ENCODE assay signal across 27 cellular contexts in genomic region chr1:221756830-221757551, GRCh38. TPM values are rescaled to one million over a fixed set of nuclear protein-coding genes. Genes with fewer than 3 reads are reported as not detected.
DNase-seq lines count a peak whose midpoint lies in the region; ATAC-seq lines count a peak whose summit lies in the region.
"Had no signal": no experiment of that assay in that cellular context is flagged by ENCODE, and none has a peak within 500 bp of the region (broad histone marks: within the 10 kb centered on the region; RNA-seq: fewer than 3 reads in every experiment).

No MANE protein-coding gene starts in this region.

- H3K27me3 Mint-ChIP-seq in stimulated activated naive CD8-positive, alpha-beta T cell treated with anti-CD3 and anti-CD28 coated beads, Interleukin-15, Interleukin-2, amounts not matched to agents 100 ng/mL and 50 ng/mL, for 24 hours = no peaks in the 10 kb centered on the region
- H3K27me3 Mint-ChIP-seq in CD8-positive, alpha-beta memory T cell = peaks cover 3 to 4% of the 10 kb centered on the region in 2 donors
- H3K27me3 Mint-ChIP-seq: type B pancreatic cell had no signal

- H3K4me1 ChIP-seq in CD8-positive, alpha-beta memory T cell (ENCODE audit: insufficient read depth, low read length) = no peaks in the 10 kb centered on the region

- H3K27ac Mint-ChIP-seq in stimulated activated naive CD8-positive, alpha-beta T cell treated with anti-CD3 and anti-CD28 coated beads, Interleukin-15, Interleukin-2, amounts not matched to agents 100 ng/mL and 50 ng/mL, for 24 hours = peak overlapping the region; percentile 37
- peak overlapping the region in 1 of 8 donors; percentile 38 for H3K27ac Mint-ChIP-seq in CD8-positive, alpha-beta memory T cell
- H3K27ac Mint-ChIP-seq: nephron, type B pancreatic cell had no signal

- CTCF ChIA-PET in CD8-positive, alpha-beta memory T cell (lab: Charles Lee) = no interaction called here

- POLR2A ChIA-PET in CD8-positive, alpha-beta memory T cell (lab: Charles Lee) = no interaction called here

- peaks cover 6% of the 10 kb centered on the region for H3K36me3 Mint-ChIP-seq in stimulated activated naive CD8-positive, alpha-beta T cell treated with anti-CD3 and anti-CD28 coated beads, Interleukin-15, Interleukin-2, amounts not matched to agents 100 ng/mL and 50 ng/mL, for 24 hours (ENCODE audit: low read depth)
- peaks cover 0 to 8% (median 0%) of the 10 kb centered on the region in 3 donors for H3K36me3 Mint-ChIP-seq in CD8-positive, alpha-beta memory T cell
- H3K36me3 Mint-ChIP-seq: type B pancreatic cell had no signal

- H3K4me3 ChIP-seq in CD8-positive, alpha-beta memory T cell (ENCODE audit: low read length) = no peak overlapping the region
- H3K4me3 ChIP-seq: body of pancreas, smooth muscle cell had no signal

- H3K9me3 ChIP-seq in CD8-positive, alpha-beta memory T cell (ENCODE audit: low read length) = no peaks in the 10 kb centered on the region
- H3K9me3 ChIP-seq: body of pancreas had no signal

- H3K27me3 ChIP-seq in CD8-positive, alpha-beta memory T cell (ENCODE audit: insufficient read depth, low read length, poor library complexity, severe bottlenecking) = no peaks in the 10 kb centered on the region
- H3K27me3 ChIP-seq: body of pancreas had no signal

- DNase-seq in stimulated activated naive CD8-positive, alpha-beta T cell treated with anti-CD3 and anti-CD28 coated beads, Interleukin-15, Interleukin-2, amounts not matched to agents 100 U/mL and 50 U/mL, for 24 hours = no peak
- DNase-seq in NCI-H226 (peak; percentile 6), fibroblast of gingiva (ENCODE audit: low read depth) (peak; percentile 34), substantia nigra (lab: John Stamatoyannopoulos, UW) (no peak)
- DNase-seq in CD8-positive, alpha-beta memory T cell = no peak
- DNase-seq: activated CD4-positive, alpha-beta T cell treated with anti-CD3 and anti-CD28 coated beads, Interleukin-2, amount 50 U/mL, for 48 hours; activated CD8-positive, alpha-beta memory T cell treated with anti-CD3 and anti-CD28 coated beads, Interleukin-2, amount 50 U/mL, for 4 hours; body of pancreas; cerebellar nuclear complex; H7; head of caudate nucleus; kidney; midbrain; NCI-H1048; NCI-H1930; NCI-H526; SHP77; stimulated activated CD4-positive, alpha-beta T cell treated with anti-CD3 and anti-CD28 coated beads, Interleukin-1b, Interleukin-23, amount 100 ng/mL, for 48 hours; T1000; WERI-Rb-1 had no signal

- H3K9me3 Mint-ChIP-seq in stimulated activated naive CD8-positive, alpha-beta T cell treated with anti-CD3 and anti-CD28 coated beads, Interleukin-15, Interleukin-2, amounts not matched to agents 100 ng/mL and 50 ng/mL, for 24 hours = peaks cover 6% of the 10 kb centered on the region
- no peaks in the 10 kb centered on the region for H3K9me3 Mint-ChIP-seq in CD8-positive, alpha-beta memory T cell
- H3K9me3 Mint-ChIP-seq: nephron had no signal

- peaks cover 72% of the 10 kb centered on the region for H3K4me1 Mint-ChIP-seq in stimulated activated naive CD8-positive, alpha-beta T cell treated with anti-CD3 and anti-CD28 coated beads, Interleukin-15, Interleukin-2, amounts not matched to agents 100 ng/mL and 50 ng/mL, for 24 hours (ENCODE audit: low read depth)
- H3K4me1 Mint-ChIP-seq in CD8-positive, alpha-beta memory T cell = peaks cover 13 to 22% (median 14%) of the 10 kb centered on the region in 3 donors
- H3K4me1 Mint-ChIP-seq: nephron had no signal

- ATAC-seq in stimulated activated naive CD8-positive, alpha-beta T cell treated with anti-CD3 and anti-CD28 coated beads, Interleukin-15, Interleukin-2, amounts not matched to agents 100 U/mL and 50 U/mL, for 24 hours = no peak
- ATAC-seq in HG02571 (IDR thresholded peaks at IDR 0.05; ENCODE audit: unreplicated experiment) = no peak
- ATAC-seq: body of pancreas, Panc1 had no signal

- H3K27ac ChIP-seq in substantia nigra (ENCODE audit: low read depth, low read length, poor library complexity, severe bottlenecking) = no peak overlapping the region
- H3K27ac ChIP-seq in CD8-positive, alpha-beta memory T cell (ENCODE audit: low read depth, low read length) = no peak overlapping the region
- H3K27ac ChIP-seq: body of pancreas, C4-2B, WERI-Rb-1 had no signal

- no peaks in the 10 kb centered on the region for H3K36me3 ChIP-seq in CD8-positive, alpha-beta memory T cell (ENCODE audit: insufficient read depth, low read length)
- H3K36me3 ChIP-seq: WERI-Rb-1 had no signal

- no peak overlapping the region for H3K4me3 Mint-ChIP-seq in stimulated activated naive CD8-positive, alpha-beta T cell treated with anti-CD3 and anti-CD28 coated beads, Interleukin-15, Interleukin-2, amounts not matched to agents 100 ng/mL and 50 ng/mL, for 24 hours
- H3K4me3 Mint-ChIP-seq in CD8-positive, alpha-beta memory T cell = no peak overlapping the region
- H3K4me3 Mint-ChIP-seq: nephron, type B pancreatic cell had no signal

RNA-seq across cellular contexts. Expression of gene DUSP10, which starts 15.1 kb away (rescaled TPM):
- total RNA-seq in CD8-positive, alpha-beta memory T cell = 10 to 100 TPM; 23.7 to 25.4 TPM
- polyA plus RNA-seq in CD8-positive, alpha-beta memory T cell = 8.0 TPM

Comparison
In these comparisons a context has a peak if more than half of its experiments do, and no peak if none do; other contexts are left out.
1. DNase-seq: peak in NCI-H226 (single experiment) and fibroblast of gingiva (single experiment); none in stimulated activated naive CD8-positive, alpha-beta T cell treated with anti-CD3 and anti-CD28 coated beads, Interleukin-15, Interleukin-2, amounts not matched to agents 100 U/mL and 50 U/mL, for 24 hours (single experiment), substantia nigra (0 of 49) and CD8-positive, alpha-beta memory T cell (0 of 5).